Comparison of ENCODE assay signal across 8 cellular contexts in the genomic region with DNA sequence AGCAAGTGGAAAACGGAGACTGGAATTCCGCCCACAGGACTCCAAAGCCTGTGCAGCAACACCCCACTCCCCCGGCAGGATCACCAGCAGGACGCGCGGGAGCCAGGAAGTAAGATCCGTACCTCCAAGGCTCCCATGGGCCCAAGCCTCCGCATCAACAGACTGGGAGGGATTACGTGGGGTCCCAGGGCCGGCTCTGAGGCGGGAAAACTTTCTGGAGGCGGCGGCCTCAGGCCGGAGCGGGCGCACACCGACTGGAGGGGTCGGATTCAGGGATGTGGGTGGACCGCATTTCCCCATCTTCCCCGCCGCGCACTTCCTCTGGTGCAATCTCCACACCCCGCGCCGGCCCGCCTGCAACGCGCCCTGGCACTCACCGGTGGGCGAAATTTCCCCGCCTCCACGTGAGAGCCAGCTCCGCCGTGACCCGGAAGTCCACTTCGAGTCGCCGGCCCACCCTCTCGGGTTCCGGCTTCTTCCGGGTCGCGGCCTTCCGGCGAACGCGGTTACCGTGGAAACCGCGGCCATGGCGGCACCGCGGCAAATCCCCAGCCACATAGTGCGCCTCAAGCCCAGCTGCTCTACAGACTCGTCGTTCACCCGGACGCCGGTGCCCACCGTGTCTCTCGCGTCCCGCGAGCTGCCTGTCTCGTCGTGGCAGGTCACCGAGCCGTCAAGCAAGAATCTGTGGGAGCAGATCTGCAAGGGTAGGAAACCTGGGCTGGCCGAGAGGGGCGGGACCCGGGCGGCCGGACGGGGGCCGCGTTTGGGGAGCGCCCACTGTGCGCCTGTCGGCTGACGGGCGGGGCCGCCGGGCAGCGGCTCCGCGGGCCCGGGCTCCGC. TPM values are rescaled to one million over a fixed set of nuclear protein-coding genes. Genes with fewer than 3 reads are reported as not detected.
DNase-seq lines count a peak whose midpoint lies in the region; ATAC-seq and TF ChIP-seq lines count a peak whose summit lies in the region.

A gene with protein sequence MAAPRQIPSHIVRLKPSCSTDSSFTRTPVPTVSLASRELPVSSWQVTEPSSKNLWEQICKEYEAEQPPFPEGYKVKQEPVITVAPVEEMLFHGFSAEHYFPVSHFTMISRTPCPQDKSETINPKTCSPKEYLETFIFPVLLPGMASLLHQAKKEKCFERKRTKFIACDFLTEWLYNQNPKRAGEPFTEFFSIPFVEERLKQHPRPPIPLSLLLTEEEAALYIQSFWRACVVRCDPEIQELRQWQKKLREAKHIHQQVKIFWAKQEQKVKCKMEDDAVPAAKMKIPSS (plus strand): TSS at position 491 of the 843 bp plus-strand sequence. CDS start 36 bp downstream, at position 527.
A gene with protein sequence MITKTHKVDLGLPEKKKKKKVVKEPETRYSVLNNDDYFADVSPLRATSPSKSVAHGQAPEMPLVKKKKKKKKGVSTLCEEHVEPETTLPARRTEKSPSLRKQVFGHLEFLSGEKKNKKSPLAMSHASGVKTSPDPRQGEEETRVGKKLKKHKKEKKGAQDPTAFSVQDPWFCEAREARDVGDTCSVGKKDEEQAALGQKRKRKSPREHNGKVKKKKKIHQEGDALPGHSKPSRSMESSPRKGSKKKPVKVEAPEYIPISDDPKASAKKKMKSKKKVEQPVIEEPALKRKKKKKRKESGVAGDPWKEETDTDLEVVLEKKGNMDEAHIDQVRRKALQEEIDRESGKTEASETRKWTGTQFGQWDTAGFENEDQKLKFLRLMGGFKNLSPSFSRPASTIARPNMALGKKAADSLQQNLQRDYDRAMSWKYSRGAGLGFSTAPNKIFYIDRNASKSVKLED (minus strand): TSS at position 447 of the 843 bp plus-strand sequence. CDS start 3,192 bp downstream, outside the sequence.

- no peak for TF ChIP-seq CTCF in left lung (IDR thresholded peaks at IDR 0.05)

- H3K9ac ChIP-seq in BLaER1 treated with 17β-estradiol and CSF1 and Interleukin-3, amounts not matched to agents 10 nM and 100 nM = peak within 1 kb of the TSS; percentile 79 to 96 (median 88)

- TF ChIP-seq POLR2A in GM19099 (IDR thresholded peaks at IDR 0.05; ENCODE audit: extremely low read depth, insufficient read length, low read depth) = peak; percentile 83

- peak within 1 kb of the TSS; percentile 88 to 99 (median 94) for H3K4me3 ChIP-seq in BLaER1 treated with 17β-estradiol and CSF1 and Interleukin-3, amounts not matched to agents 10 nM and 100 nM
- peak within 1 kb of the TSS; percentile 99 for H3K4me3 ChIP-seq in left lung

- DNase-seq in NCI-H510A treated with DMSO at 0.1 percent for 48 hours (lab: John Stamatoyannopoulos, UW) (peak; percentile 87), dermis blood vessel endothelial cell (peak; percentile 94), left lung (peak; percentile 92 to 95)
- peak; percentile 79 to 87 for DNase-seq in activated CD4-positive, alpha-beta T cell treated with anti-CD3 and anti-CD28 coated beads, Interleukin-2, amount 50 U/mL, for 24 hours (ENCODE audit: low read depth in 1 of 2, low spot score in 1 of 2)
- DNase-seq in stimulated activated CD4-positive, alpha-beta T cell treated with anti-CD3 and anti-CD28 coated beads, Interleukin-2, amount 100 ng/mL, for 4 hours (ENCODE audit: low read depth) = peak; percentile 88

- H3K27me3 ChIP-seq in BLaER1 treated with 17β-estradiol and CSF1 and Interleukin-3, amounts not matched to agents 10 nM and 100 nM = no peaks in the 10 kb centered on the region
- no peaks in the 10 kb centered on the region for H3K27me3 ChIP-seq in left lung

- no peaks in the 10 kb centered on the region for H3K9me3 ChIP-seq in BLaER1 treated with 17β-estradiol and CSF1 and Interleukin-3, amounts not matched to agents 10 nM and 100 nM (replicated peaks in 1 of 11)
- H3K9me3 ChIP-seq in left lung = no peaks in the 10 kb centered on the region

- peaks cover 0 to 17% (median 3%) of the 10 kb centered on the region in 11 experiments; a peak in 9 of 22 replicates for H4K20me1 ChIP-seq in BLaER1 treated with 17β-estradiol and CSF1 and Interleukin-3, amounts not matched to agents 10 nM and 100 nM

- H3K4me1 ChIP-seq in BLaER1 treated with 17β-estradiol and CSF1 and Interleukin-3, amounts not matched to agents 10 nM and 100 nM = peaks cover 25 to 55% (median 46%) of the 10 kb centered on the region in 10 experiments
- H3K4me1 ChIP-seq in left lung = peaks cover 11 to 25% of the 10 kb centered on the region in 2 donors

- intact Hi-C loops in left lung (cut with DNase I) = no loop called here

- peak within 1 kb of the TSS; percentile 81 to 96 (median 93) for H3K4me2 ChIP-seq in BLaER1 treated with 17β-estradiol and CSF1 and Interleukin-3, amounts not matched to agents 10 nM and 100 nM

- ATAC-seq in HG03354 (IDR thresholded peaks at IDR 0.05; ENCODE audit: poor library complexity, severe bottlenecking, unreplicated experiment) (peak; percentile 96), left lung (peak; percentile 98)

- H3K36me3 ChIP-seq in BLaER1 treated with 17β-estradiol and CSF1 and Interleukin-3, amounts not matched to agents 10 nM and 100 nM = peaks cover 18 to 32% (median 22%) of the 10 kb centered on the region in 11 experiments
- peaks cover 0 to 17% of the 10 kb centered on the region in 2 donors for H3K36me3 ChIP-seq in left lung

- peak within 1 kb of the TSS in 10 of 11 experiments; percentile 61 to 98 (median 90); a peak in 21 of 22 replicates for H3K27ac ChIP-seq in BLaER1 treated with 17β-estradiol and CSF1 and Interleukin-3, amounts not matched to agents 10 nM and 100 nM
- peak within 1 kb of the TSS; percentile 33 to 80 for H3K27ac ChIP-seq in left lung

RNA-seq across cellular contexts. Expression of the first gene that starts in this region (rescaled TPM):
- total RNA-seq in dermis blood vessel endothelial cell = 10.5 and 16.7 TPM in 2 replicates
- total RNA-seq in left lung = 10 to 100 TPM in 1 of 2 donors, 1 to 10 TPM in 1; 8.0 to 13.4 TPM

RNA-seq across cellular contexts. Expression of the second gene that starts in this region (rescaled TPM):
- total RNA-seq in dermis blood vessel endothelial cell (15.8 and 16.3 TPM in 2 replicates), left lung (10 to 100 TPM; 12.5 to 18.6 TPM)

Comparison
In these comparisons a context has a peak if more than half of its experiments do, and no peak if none do; other contexts are left out.
1. Peak in every context shown above with its lines: DNase-seq, ATAC-seq, H3K4me3 ChIP-seq and H3K27ac ChIP-seq.